8 cellular contexts compared by ENCODE assay signal in genomic region chr1:100188617-100189016, GRCh38. TPM values are rescaled to one million over a fixed set of nuclear protein-coding genes. Genes with fewer than 3 reads are reported as not detected.
DNase-seq lines count a peak whose midpoint lies in the region; ATAC-seq and TF ChIP-seq lines count a peak whose summit lies in the region.

No MANE protein-coding gene starts in this region.

- no peaks in the 10 kb centered on the region for H3K36me3 Mint-ChIP-seq in endodermal cell (ENCODE audit: low read depth)

- H3K4me3 ChIP-seq in retinal pigment epithelial cell (ENCODE audit: low read length) (no peak overlapping the region), endodermal cell (ENCODE audit: low read length) (no peak overlapping the region)

- no peaks in the 10 kb centered on the region for H3K27me3 ChIP-seq in endodermal cell (ENCODE audit: control insufficient read depth, insufficient read depth, low read length, poor library complexity, severe bottlenecking)

- H3K4me1 ChIP-seq in endodermal cell (ENCODE audit: control insufficient read depth, insufficient read depth, low read length), result no peaks in the 10 kb centered on the region

- WGBS in endodermal cell (ENCODE audit: insufficient coverage in 1 of 2, insufficient read length in 1 of 2), 2 experiments, result 76 to 91% methylated on average over 2 to 3 of the region's 3 CpGs

- no peaks in the 10 kb centered on the region for H3K27me3 Mint-ChIP-seq in endodermal cell (ENCODE audit: insufficient read depth)

- no peak overlapping the region for H3K9ac ChIP-seq in endodermal cell (ENCODE audit: extremely low read depth, low read length, poor library complexity, severe bottlenecking)

- TF ChIP-seq CTCF in retinal pigment epithelial cell (conservative IDR thresholded peaks at IDR 0.05; ENCODE audit: low read depth, low read length) (no peak), endodermal cell (conservative IDR thresholded peaks at IDR 0.05) (no peak)

- DNase-seq in NCI-H1694 treated with DMSO at 0.1 percent for 48 hours (lab: John Stamatoyannopoulos, UW) (peak; percentile 86), retinal pigment epithelial cell (ENCODE audit: low read depth) (peak; percentile 85), endodermal cell (no peak), Kasumi-1 (lab: John Stamatoyannopoulos, UW) (no peak)
- DNase-seq in stimulated activated CD8-positive, alpha-beta memory T cell treated with anti-CD3 and anti-CD28 coated beads, Interleukin-4, amount 100 ng/mL, for 48 hours, result no peak

- H3K9me3 ChIP-seq in endodermal cell (ENCODE audit: control insufficient read depth, low read length), result peaks cover 11% of the 10 kb centered on the region

- H3K4me3 Mint-ChIP-seq in endodermal cell, result no peak overlapping the region

- ATAC-seq in GM19324 (IDR thresholded peaks at IDR 0.05; ENCODE audit: low FRiP score, unreplicated experiment) (peak; percentile 65), GM18870 (IDR thresholded peaks at IDR 0.05; ENCODE audit: unreplicated experiment) (no peak)

- no peaks in the 10 kb centered on the region for H3K4me1 Mint-ChIP-seq in endodermal cell

- peak overlapping the region; percentile 56 for H3K27ac ChIP-seq in cingulate gyrus (ENCODE audit: low read depth, low read length)
- H3K27ac ChIP-seq in endodermal cell (ENCODE audit: low read depth, low read length), result no peak overlapping the region

- no peak overlapping the region for H3K27ac Mint-ChIP-seq in endodermal cell

- H3K36me3 ChIP-seq in endodermal cell (ENCODE audit: control insufficient read depth, insufficient read depth, low read length), result peaks cover 4% of the 10 kb centered on the region

- no peaks in the 10 kb centered on the region for H3K9me3 Mint-ChIP-seq in endodermal cell

RNA-seq across cellular contexts. Expression of gene LRRC39, which starts 10.6 kb away (rescaled TPM):
- total RNA-seq in endodermal cell, result under 1 TPM; 0.24 to 0.84 TPM
- polyA plus RNA-seq in endodermal cell (2013, experiment 1 of 2), result 1.2 TPM
- polyA plus RNA-seq in endodermal cell (2013, experiment 2 of 2), result 1.2 TPM

RNA-seq across cellular contexts. Expression of gene TRMT13, which starts 55.7 kb away (rescaled TPM):
- total RNA-seq in endodermal cell, result 10 to 100 TPM; 11.4 to 18.9 TPM
- 16.3 TPM for polyA plus RNA-seq in endodermal cell (2013, experiment 1 of 2)
- 15.6 TPM for polyA plus RNA-seq in endodermal cell (2013, experiment 2 of 2)

RNA-seq across cellular contexts. Expression of gene SASS6, which starts 55.9 kb away (rescaled TPM):
- total RNA-seq in endodermal cell, result 10 to 100 TPM in 1 of 2 donors, 1 to 10 TPM in 1; 8.8 to 15.3 TPM
- 10.5 TPM for polyA plus RNA-seq in endodermal cell (2013, experiment 1 of 2)
- 11.3 TPM for polyA plus RNA-seq in endodermal cell (2013, experiment 2 of 2)

Comparison
In these comparisons a context has a peak if more than half of its experiments do, and no peak if none do; other contexts are left out.
1. DNase-seq: peak in NCI-H1694 treated with DMSO at 0.1 percent for 48 hours (single experiment) and retinal pigment epithelial cell (single experiment); none in stimulated activated CD8-positive, alpha-beta memory T cell treated with anti-CD3 and anti-CD28 coated beads, Interleukin-4, amount 100 ng/mL, for 48 hours (single experiment), endodermal cell (single experiment) and Kasumi-1 (0 of 2).